Comparison of ENCODE assay signal across 9 cellular contexts in the genomic region with DNA sequence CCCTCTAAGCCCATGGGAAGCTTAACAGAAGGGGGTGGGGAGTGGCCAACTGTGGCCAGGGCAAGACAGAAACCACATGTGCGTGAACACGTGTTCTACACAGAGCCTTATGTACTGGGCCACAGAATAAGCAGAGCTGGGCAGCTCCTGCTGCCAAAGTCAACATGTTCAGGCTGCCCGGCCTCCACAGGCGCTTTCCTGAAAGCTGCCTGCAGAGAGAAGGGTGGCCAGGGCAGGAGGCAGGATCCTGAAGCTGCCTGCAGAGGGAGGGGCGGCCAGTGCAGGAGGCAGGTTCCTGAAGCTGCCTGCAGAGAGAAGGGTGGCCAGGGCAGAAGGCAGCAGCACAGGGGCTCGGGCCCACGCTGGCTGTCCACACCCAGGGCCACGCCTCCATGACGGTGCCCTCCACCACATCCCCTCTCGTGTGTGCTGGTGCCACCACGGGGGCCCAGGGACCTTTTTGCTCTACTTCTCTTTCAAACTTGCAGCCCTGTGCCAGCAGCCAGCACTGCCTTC.
DNase-seq lines count a peak whose midpoint lies in the region; ATAC-seq and TF ChIP-seq lines count a peak whose summit lies in the region.
"Had no signal": no experiment of that assay in that cellular context is flagged by ENCODE, and none has a peak within 500 bp of the region (broad histone marks: within the 10 kb centered on the region; RNA-seq: fewer than 3 reads in every experiment).

No MANE protein-coding gene starts in this region.

- no peaks in the 10 kb centered on the region for H3F3A ChIP-seq in PC-3 (ENCODE audit: low read length, unreplicated experiment)

- POLR2A ChIA-PET in PC-3 (lab: Charles Lee; ENCODE audit: unreplicated experiment): no interaction called here

- intact Hi-C loops in PC-3 (cut with micrococcal nuclease): no loop called here

- H2AFZ ChIP-seq in PC-3 (ENCODE audit: low read length): no peak overlapping the region

- H3K27me3 ChIP-seq in PC-3 (ENCODE audit: low read length): no peaks in the 10 kb centered on the region

- peak overlapping the region; percentile 80 for H3K27ac Mint-ChIP-seq in mesothelial cell of epicardium

- DNase-seq in DMS153 (lab: John Stamatoyannopoulos, UW) (peak; percentile 59), PC-3 (no peak), dedifferentiated amniotic fluid mesenchymal stem cell (ENCODE audit: extremely low spot score) (peak; percentile 84), mesothelial cell of epicardium (ENCODE audit: low spot score in 2 of 2, unreplicated experiment in 2 of 2) (no peak), ureter (ENCODE audit: low spot score) (peak; percentile 69), NCI-H748 (lab: John Stamatoyannopoulos, UW; ENCODE audit: unreplicated experiment) (no peak), ecto neural progenitor cell (ENCODE audit: low spot score) (no peak)

- H3K9me3 Mint-ChIP-seq in mesothelial cell of epicardium: no peaks in the 10 kb centered on the region

- no peak overlapping the region for H3K27ac ChIP-seq in PC-3 (ENCODE audit: low read length)
- H3K27ac ChIP-seq: KMS-11 had no signal

- H3K4me3 ChIP-seq in PC-3 (ENCODE audit: low read length): no peak overlapping the region

- no peaks in the 10 kb centered on the region; the same call in 1 of the 2 replicates for H3K4me1 ChIP-seq in PC-3 (ENCODE audit: insufficient read depth, low read length)

- CTCF ChIA-PET in PC-3 (lab: Charles Lee): interaction anchor here (0.6 kb wide), 1 partner anchor 258 kb away, joined by 7 read pairs; no protein-coding TSS in a partner anchor

- H3K27me3 Mint-ChIP-seq in mesothelial cell of epicardium (ENCODE audit: low read depth): no peaks in the 10 kb centered on the region

- no peak overlapping the region for H3K4me2 ChIP-seq in PC-3 (ENCODE audit: low read length)
- H3K4me2 ChIP-seq: KMS-11 had no signal

- H3K9me3 ChIP-seq in PC-3 (ENCODE audit: low read length): no peaks in the 10 kb centered on the region

- peaks cover 60% of the 10 kb centered on the region for H4K20me1 ChIP-seq in PC-3 (ENCODE audit: low read length)

- H3K9me2 ChIP-seq in PC-3 (replicated peaks; ENCODE audit: low read length): no peaks in the 10 kb centered on the region

- peaks cover 98% of the 10 kb centered on the region for H3K79me2 ChIP-seq in PC-3 (ENCODE audit: low read length)

- no peaks in the 10 kb centered on the region for H3K36me3 ChIP-seq in PC-3 (ENCODE audit: low read depth, low read length)

- peaks cover 71% of the 10 kb centered on the region for H3K4me1 Mint-ChIP-seq in mesothelial cell of epicardium

- BruUV-seq in PC-3 (replicated peaks; lab: Mats Ljungman, UMichigan): no TSS peak

- no peak for TF ChIP-seq CTCF in PC-3 (conservative IDR thresholded peaks at IDR 0.05; ENCODE audit: low read depth, low read length)
- TF ChIP-seq CTCF in mesothelial cell of epicardium (IDR thresholded peaks at IDR 0.05; ENCODE audit: unreplicated experiment): no peak

- H3K36me3 Mint-ChIP-seq in mesothelial cell of epicardium: peaks cover 4% of the 10 kb centered on the region

- no peak overlapping the region for H3K4me3 Mint-ChIP-seq in mesothelial cell of epicardium

- ATAC-seq in PC-3 (peak; percentile 53), GM19035 (IDR thresholded peaks at IDR 0.05; ENCODE audit: unreplicated experiment) (no peak)

- H3K9ac ChIP-seq in PC-3 (ENCODE audit: low read length): no peak overlapping the region
- H3K9ac ChIP-seq: KMS-11 had no signal

Comparison
In these comparisons a context has a peak if more than half of its experiments do, and no peak if none do; other contexts are left out.
1. DNase-seq: peak in DMS153 (single experiment), dedifferentiated amniotic fluid mesenchymal stem cell (single experiment) and ureter (single experiment); none in PC-3 (single experiment), mesothelial cell of epicardium (0 of 2), NCI-H748 (single experiment) and ecto neural progenitor cell (single experiment).